Comparison of ENCODE assay signal across 1 cellular context in genomic region chr3:67011414-67012131, GRCh38.
TF ChIP-seq lines count a peak whose summit lies in the region.

No MANE protein-coding gene starts in this region.

TF ChIP-seq in WTC11, 78 proteins besides CTCF, POLR2A, EP300 and RAD21 (continued from another document):
- TF ChIP-seq, protein P1, sequence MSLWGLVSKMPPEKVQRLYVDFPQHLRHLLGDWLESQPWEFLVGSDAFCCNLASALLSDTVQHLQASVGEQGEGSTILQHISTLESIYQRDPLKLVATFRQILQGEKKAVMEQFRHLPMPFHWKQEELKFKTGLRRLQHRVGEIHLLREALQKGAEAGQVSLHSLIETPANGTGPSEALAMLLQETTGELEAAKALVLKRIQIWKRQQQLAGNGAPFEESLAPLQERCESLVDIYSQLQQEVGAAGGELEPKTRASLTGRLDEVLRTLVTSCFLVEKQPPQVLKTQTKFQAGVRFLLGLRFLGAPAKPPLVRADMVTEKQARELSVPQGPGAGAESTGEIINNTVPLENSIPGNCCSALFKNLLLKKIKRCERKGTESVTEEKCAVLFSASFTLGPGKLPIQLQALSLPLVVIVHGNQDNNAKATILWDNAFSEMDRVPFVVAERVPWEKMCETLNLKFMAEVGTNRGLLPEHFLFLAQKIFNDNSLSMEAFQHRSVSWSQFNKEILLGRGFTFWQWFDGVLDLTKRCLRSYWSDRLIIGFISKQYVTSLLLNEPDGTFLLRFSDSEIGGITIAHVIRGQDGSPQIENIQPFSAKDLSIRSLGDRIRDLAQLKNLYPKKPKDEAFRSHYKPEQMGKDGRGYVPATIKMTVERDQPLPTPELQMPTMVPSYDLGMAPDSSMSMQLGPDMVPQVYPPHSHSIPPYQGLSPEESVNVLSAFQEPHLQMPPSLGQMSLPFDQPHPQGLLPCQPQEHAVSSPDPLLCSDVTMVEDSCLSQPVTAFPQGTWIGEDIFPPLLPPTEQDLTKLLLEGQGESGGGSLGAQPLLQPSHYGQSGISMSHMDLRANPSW (CRISPR knock-in tag; conservative IDR thresholded peaks at IDR 0.05; ENCODE audit: low read depth), result no peak
- no peak for TF ChIP-seq CREB1 (CRISPR knock-in tag; IDR thresholded peaks at IDR 0.05)
- TF ChIP-seq, protein P2, sequence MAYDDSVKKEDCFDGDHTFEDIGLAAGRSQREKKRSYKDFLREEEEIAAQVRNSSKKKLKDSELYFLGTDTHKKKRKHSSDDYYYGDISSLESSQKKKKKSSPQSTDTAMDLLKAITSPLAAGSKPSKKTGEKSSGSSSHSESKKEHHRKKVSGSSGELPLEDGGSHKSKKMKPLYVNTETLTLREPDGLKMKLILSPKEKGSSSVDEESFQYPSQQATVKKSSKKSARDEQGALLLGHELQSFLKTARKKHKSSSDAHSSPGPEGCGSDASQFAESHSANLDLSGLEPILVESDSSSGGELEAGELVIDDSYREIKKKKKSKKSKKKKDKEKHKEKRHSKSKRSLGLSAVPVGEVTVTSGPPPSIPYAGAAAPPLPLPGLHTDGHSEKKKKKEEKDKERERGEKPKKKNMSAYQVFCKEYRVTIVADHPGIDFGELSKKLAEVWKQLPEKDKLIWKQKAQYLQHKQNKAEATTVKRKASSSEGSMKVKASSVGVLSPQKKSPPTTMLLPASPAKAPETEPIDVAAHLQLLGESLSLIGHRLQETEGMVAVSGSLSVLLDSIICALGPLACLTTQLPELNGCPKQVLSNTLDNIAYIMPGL (CRISPR knock-in tag; IDR thresholded peaks at IDR 0.05), result no peak
- TF ChIP-seq, protein P3, sequence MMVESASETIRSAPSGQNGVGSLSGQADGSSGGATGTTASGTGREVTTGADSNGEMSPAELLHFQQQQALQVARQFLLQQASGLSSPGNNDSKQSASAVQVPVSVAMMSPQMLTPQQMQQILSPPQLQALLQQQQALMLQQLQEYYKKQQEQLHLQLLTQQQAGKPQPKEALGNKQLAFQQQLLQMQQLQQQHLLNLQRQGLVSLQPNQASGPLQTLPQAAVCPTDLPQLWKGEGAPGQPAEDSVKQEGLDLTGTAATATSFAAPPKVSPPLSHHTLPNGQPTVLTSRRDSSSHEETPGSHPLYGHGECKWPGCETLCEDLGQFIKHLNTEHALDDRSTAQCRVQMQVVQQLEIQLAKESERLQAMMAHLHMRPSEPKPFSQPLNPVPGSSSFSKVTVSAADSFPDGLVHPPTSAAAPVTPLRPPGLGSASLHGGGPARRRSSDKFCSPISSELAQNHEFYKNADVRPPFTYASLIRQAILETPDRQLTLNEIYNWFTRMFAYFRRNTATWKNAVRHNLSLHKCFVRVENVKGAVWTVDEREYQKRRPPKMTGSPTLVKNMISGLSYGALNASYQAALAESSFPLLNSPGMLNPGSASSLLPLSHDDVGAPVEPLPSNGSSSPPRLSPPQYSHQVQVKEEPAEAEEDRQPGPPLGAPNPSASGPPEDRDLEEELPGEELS (CRISPR knock-in tag; IDR thresholded peaks at IDR 0.05), result no peak
- no peak for TF ChIP-seq E2F1 (CRISPR knock-in tag; IDR thresholded peaks at IDR 0.05)
